ENCODE assay signal across 1 cellular context in the genomic region with DNA sequence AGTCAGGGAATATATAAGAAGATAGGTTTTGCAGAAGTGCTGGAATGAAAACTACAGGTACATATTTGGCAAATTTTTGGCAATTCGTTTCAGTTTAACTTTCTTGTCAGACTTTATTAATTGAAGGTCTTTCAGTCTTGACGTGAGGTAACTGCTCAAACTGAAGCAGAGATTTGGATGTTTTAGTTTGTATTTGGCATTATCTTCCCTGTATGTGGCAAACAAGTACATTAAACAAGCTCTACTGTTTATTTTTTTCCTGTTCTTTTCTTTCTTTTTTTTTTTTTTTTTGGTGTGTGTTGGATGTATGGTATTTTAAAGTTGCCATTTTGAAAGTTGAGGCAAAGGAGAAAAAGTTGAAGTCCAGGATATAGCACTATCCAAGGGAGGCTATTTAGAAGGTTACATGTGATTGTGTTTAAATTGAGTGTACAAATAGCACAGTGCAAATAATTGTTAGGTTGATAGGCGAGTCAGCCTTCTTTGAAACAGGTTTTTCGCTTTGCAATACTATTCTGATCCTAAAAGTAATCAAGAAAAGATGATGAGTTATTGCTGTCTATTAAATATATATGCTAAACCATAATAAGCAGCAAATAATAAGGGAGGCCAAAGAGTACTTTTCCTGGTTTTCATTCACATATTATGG.
TF ChIP-seq lines count a peak whose summit lies in the region.

No MANE protein-coding gene starts in this region.

TF ChIP-seq in WTC11, 78 proteins besides CTCF, POLR2A, EP300 and RAD21 (continued from another document):
- TF ChIP-seq, protein P1, sequence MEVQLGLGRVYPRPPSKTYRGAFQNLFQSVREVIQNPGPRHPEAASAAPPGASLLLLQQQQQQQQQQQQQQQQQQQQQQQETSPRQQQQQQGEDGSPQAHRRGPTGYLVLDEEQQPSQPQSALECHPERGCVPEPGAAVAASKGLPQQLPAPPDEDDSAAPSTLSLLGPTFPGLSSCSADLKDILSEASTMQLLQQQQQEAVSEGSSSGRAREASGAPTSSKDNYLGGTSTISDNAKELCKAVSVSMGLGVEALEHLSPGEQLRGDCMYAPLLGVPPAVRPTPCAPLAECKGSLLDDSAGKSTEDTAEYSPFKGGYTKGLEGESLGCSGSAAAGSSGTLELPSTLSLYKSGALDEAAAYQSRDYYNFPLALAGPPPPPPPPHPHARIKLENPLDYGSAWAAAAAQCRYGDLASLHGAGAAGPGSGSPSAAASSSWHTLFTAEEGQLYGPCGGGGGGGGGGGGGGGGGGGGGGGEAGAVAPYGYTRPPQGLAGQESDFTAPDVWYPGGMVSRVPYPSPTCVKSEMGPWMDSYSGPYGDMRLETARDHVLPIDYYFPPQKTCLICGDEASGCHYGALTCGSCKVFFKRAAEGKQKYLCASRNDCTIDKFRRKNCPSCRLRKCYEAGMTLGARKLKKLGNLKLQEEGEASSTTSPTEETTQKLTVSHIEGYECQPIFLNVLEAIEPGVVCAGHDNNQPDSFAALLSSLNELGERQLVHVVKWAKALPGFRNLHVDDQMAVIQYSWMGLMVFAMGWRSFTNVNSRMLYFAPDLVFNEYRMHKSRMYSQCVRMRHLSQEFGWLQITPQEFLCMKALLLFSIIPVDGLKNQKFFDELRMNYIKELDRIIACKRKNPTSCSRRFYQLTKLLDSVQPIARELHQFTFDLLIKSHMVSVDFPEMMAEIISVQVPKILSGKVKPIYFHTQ (CRISPR knock-in tag; IDR thresholded peaks at IDR 0.05): no peak
- TF ChIP-seq JAZF1 (CRISPR knock-in tag; IDR thresholded peaks at IDR 0.05): no peak
- TF ChIP-seq, protein P2, sequence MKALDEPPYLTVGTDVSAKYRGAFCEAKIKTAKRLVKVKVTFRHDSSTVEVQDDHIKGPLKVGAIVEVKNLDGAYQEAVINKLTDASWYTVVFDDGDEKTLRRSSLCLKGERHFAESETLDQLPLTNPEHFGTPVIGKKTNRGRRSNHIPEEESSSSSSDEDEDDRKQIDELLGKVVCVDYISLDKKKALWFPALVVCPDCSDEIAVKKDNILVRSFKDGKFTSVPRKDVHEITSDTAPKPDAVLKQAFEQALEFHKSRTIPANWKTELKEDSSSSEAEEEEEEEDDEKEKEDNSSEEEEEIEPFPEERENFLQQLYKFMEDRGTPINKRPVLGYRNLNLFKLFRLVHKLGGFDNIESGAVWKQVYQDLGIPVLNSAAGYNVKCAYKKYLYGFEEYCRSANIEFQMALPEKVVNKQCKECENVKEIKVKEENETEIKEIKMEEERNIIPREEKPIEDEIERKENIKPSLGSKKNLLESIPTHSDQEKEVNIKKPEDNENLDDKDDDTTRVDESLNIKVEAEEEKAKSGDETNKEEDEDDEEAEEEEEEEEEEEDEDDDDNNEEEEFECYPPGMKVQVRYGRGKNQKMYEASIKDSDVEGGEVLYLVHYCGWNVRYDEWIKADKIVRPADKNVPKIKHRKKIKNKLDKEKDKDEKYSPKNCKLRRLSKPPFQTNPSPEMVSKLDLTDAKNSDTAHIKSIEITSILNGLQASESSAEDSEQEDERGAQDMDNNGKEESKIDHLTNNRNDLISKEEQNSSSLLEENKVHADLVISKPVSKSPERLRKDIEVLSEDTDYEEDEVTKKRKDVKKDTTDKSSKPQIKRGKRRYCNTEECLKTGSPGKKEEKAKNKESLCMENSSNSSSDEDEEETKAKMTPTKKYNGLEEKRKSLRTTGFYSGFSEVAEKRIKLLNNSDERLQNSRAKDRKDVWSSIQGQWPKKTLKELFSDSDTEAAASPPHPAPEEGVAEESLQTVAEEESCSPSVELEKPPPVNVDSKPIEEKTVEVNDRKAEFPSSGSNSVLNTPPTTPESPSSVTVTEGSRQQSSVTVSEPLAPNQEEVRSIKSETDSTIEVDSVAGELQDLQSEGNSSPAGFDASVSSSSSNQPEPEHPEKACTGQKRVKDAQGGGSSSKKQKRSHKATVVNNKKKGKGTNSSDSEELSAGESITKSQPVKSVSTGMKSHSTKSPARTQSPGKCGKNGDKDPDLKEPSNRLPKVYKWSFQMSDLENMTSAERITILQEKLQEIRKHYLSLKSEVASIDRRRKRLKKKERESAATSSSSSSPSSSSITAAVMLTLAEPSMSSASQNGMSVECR (CRISPR knock-in tag; IDR thresholded peaks at IDR 0.05; ENCODE audit: borderline replicate concordance): no peak
- TF ChIP-seq NR1H2 (CRISPR knock-in tag; IDR thresholded peaks at IDR 0.05): no peak
- TF ChIP-seq, protein P3, sequence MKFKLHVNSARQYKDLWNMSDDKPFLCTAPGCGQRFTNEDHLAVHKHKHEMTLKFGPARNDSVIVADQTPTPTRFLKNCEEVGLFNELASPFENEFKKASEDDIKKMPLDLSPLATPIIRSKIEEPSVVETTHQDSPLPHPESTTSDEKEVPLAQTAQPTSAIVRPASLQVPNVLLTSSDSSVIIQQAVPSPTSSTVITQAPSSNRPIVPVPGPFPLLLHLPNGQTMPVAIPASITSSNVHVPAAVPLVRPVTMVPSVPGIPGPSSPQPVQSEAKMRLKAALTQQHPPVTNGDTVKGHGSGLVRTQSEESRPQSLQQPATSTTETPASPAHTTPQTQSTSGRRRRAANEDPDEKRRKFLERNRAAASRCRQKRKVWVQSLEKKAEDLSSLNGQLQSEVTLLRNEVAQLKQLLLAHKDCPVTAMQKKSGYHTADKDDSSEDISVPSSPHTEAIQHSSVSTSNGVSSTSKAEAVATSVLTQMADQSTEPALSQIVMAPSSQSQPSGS (CRISPR knock-in tag; IDR thresholded peaks at IDR 0.05; ENCODE audit: borderline replicate concordance, low read depth): no peak
TF ChIP-seq in WTC11: peak in this region for 0.
